Comparison of ENCODE assay signal across 8 cellular contexts in the genomic region with DNA sequence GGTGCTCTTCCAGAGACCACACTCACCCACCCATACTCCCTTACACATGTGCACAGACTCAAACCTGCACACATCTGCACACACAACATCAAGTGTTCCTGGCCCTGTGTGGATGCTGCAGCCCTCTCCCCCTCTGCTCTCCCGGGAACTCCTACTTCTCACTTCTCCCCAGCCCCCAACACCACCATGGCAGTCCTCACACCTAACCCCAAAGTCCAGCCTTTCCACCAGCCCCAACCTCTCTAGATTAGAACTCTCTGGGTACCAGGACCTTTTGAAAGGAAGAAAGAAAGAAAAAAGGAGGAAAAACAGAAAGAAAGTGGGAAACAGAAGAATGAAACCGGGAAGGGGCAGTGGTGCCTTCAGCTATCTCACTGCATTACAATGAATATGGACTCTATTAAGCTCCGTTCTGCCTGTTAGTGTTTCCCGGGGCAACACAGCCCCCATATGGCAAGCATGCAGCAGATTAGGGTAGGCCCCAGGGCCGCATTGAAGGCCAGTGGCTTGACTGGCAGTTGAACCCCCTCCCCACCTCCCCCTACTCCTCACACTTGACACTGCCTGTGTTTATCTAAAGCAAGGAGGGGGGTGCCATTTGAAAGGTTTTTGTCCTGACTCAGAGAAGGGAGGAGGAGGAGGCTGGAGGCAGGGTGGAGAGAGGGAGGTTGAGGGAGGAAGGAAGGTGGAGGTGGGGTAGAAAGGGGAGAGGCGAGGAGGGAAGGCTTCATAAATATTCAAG. TPM values are rescaled to one million over a fixed set of nuclear protein-coding genes. Genes with fewer than 3 reads are reported as not detected.
DNase-seq lines count a peak whose midpoint lies in the region; ATAC-seq and TF ChIP-seq lines count a peak whose summit lies in the region.

No MANE protein-coding gene starts in this region.

- no peak overlapping the region for H2BK5ac ChIP-seq in H9 (ENCODE audit: insufficient read length, low read length)

- H3K79me2 ChIP-seq in H9 (ENCODE audit: insufficient read depth, low read length) (no peaks in the 10 kb centered on the region), SK-N-SH (ENCODE audit: insufficient read depth) (no peaks in the 10 kb centered on the region)

- H3K27me3 ChIP-seq in H9 (ENCODE audit: insufficient read depth, low read length) = no peaks in the 10 kb centered on the region
- H3K27me3 ChIP-seq in SK-N-SH (ENCODE audit: insufficient read depth) = no peaks in the 10 kb centered on the region
- H3K27me3 ChIP-seq in iPS-18a (ENCODE audit: control insufficient read depth, insufficient read depth, low read length) = no peaks in the 10 kb centered on the region
- peaks cover 0 to 4% (median 0%) of the 10 kb centered on the region in 7 donors for H3K27me3 ChIP-seq in spleen (replicated peaks in 1 of 7)

- H3K4ac ChIP-seq in H9 (ENCODE audit: low read depth, low read length) = no peak overlapping the region

- peak overlapping the region; percentile 65 to 97 (median 75) for H3K27ac Mint-ChIP-seq in H9

- no peak overlapping the region for H2BK20ac ChIP-seq in H9 (ENCODE audit: low read depth, low read length, poor library complexity, severe bottlenecking)

- no peak overlapping the region for H4K5ac ChIP-seq in H9 (ENCODE audit: insufficient read length, low read depth, low read length)

- H3K27ac ChIP-seq in H9 (ENCODE audit: insufficient read length, low read depth, low read length) (no peak overlapping the region), SK-N-SH (ENCODE audit: low read depth in 2 of 2, low read length in 1 of 2) (peak overlapping the region; percentile 66 to 87), iPS-18a (ENCODE audit: low read length) (peak overlapping the region; percentile 49), spleen (peak overlapping the region in 5 of 8 donors; percentile 31 to 63 (median 43))

- intact Hi-C loops in spleen (cut with DNase I; ENCODE audit: low total_unique reads) = no loop called here

- H3K9me3 ChIP-seq in H9 (ENCODE audit: control insufficient read depth, low read depth, low read length) (no peaks in the 10 kb centered on the region), SK-N-SH (no peaks in the 10 kb centered on the region), iPS-18a (ENCODE audit: control insufficient read depth, low read depth, low read length) (no peaks in the 10 kb centered on the region), spleen (no peaks in the 10 kb centered on the region)

- peak; percentile 86 for DNase-seq in H9
- peak; percentile 36 for DNase-seq in SK-N-SH
- DNase-seq in spleen = no peak
- DNase-seq in ACHN = no peak
- no peak for DNase-seq in activated CD4-positive, CD25-positive, alpha-beta regulatory T cell (lab: John Stamatoyannopoulos, UW)
- no peak for DNase-seq in SW480 (ENCODE audit: low spot score)

- TF ChIP-seq RAD21 in SK-N-SH (IDR thresholded peaks at IDR 0.05; ENCODE audit: low read length) = no peak

- H3K9me2 ChIP-seq in SK-N-SH = no peaks in the 10 kb centered on the region

- no peak for TF ChIP-seq CTCF in H9 (conservative IDR thresholded peaks at IDR 0.05)
- TF ChIP-seq CTCF in SK-N-SH (IDR thresholded peaks at IDR 0.05) = no peak
- no peak for TF ChIP-seq CTCF in spleen (IDR thresholded peaks at IDR 0.05 in 8 of 11, conservative IDR thresholded peaks at IDR 0.05 in 3 of 11)

- H3F3A ChIP-seq in SK-N-SH (replicated peaks; ENCODE audit: insufficient read depth) = peaks cover 6% of the 10 kb centered on the region

- H4K8ac ChIP-seq in H9 (replicated peaks; ENCODE audit: insufficient read length, low read depth, low read length) = no peak overlapping the region

- H3K4me1 Mint-ChIP-seq in H9 = peaks cover 45 to 55% of the 10 kb centered on the region in 2 experiments

- H4K20me1 ChIP-seq in H9 (ENCODE audit: control insufficient read depth, insufficient read depth, insufficient read length) = no peaks in the 10 kb centered on the region
- no peaks in the 10 kb centered on the region for H4K20me1 ChIP-seq in SK-N-SH (ENCODE audit: insufficient read depth)

- no peaks in the 10 kb centered on the region for H3K36me3 ChIP-seq in SK-N-SH (replicated peaks in 1 of 2; ENCODE audit: control insufficient read depth in 1 of 2, insufficient read depth in 2 of 2, low read length in 1 of 2)
- H3K36me3 ChIP-seq in iPS-18a (ENCODE audit: control insufficient read depth, low read depth, low read length) = no peaks in the 10 kb centered on the region
- H3K36me3 ChIP-seq in spleen = no peaks in the 10 kb centered on the region

- no peaks in the 10 kb centered on the region for H3K27me3 Mint-ChIP-seq in H9 (ENCODE audit: low read depth)

- H3K14ac ChIP-seq in H9 (ENCODE audit: insufficient read depth, low read length) = 0 out of 2 replicates have a peak overlapping the region, but pooled peaks have one; percentile 2

- H3K4me2 ChIP-seq in H9 (ENCODE audit: insufficient read depth, insufficient read length, low read length) = peak overlapping the region; percentile 9
- peak overlapping the region; percentile 59; the same call in 1 of the 2 replicates for H3K4me2 ChIP-seq in SK-N-SH

- H2BK12ac ChIP-seq in H9 (ENCODE audit: insufficient read length, low read depth, low read length) = no peak overlapping the region

- H2BK120ac ChIP-seq in H9 (ENCODE audit: low read depth, low read length, poor library complexity, severe bottlenecking) = no peak overlapping the region

- peak overlapping the region in 1 of 2 experiments; percentile 0; a peak in 1 of 4 replicates for H3K4me3 ChIP-seq in SK-N-SH (ENCODE audit: low read depth in 2 of 2, low read length in 1 of 2)
- H3K4me3 ChIP-seq in iPS-18a (ENCODE audit: low read length) = no peak overlapping the region
- no peak overlapping the region for H3K4me3 ChIP-seq in spleen

- peak overlapping the region in 1 of 2 experiments; percentile 56; a peak in 2 of 5 replicates for H3K4me3 Mint-ChIP-seq in H9

- no peak overlapping the region for H3K9ac ChIP-seq in H9 (ENCODE audit: extremely low read depth, insufficient read length, low read length)
- H3K9ac ChIP-seq in SK-N-SH = peak overlapping the region; percentile 24; the same call in 1 of the 2 replicates
- H3K9ac ChIP-seq in iPS-18a (ENCODE audit: low read length) = peak overlapping the region; percentile 3

- H3K9me3 Mint-ChIP-seq in H9 = no peaks in the 10 kb centered on the region

- no peak for TF ChIP-seq EP300 in SK-N-SH (IDR thresholded peaks at IDR 0.05; ENCODE audit: borderline replicate concordance in 1 of 2, low read depth in 1 of 2, low read length in 1 of 2)

- in situ Hi-C loops in ACHN (cut with HindIII; ENCODE audit: low pct_ligation_motif_present, low pct_unique_long_range_greater_than_20kb, low sequenced_read_pairs) = no loop called here

- H4K91ac ChIP-seq in H9 (ENCODE audit: insufficient read length, low read depth, low read length) = no peak overlapping the region

- H3K18ac ChIP-seq in H9 (ENCODE audit: insufficient read length, low read depth, low read length) = peak overlapping the region; percentile 16

- no peaks in the 10 kb centered on the region for H3K79me1 ChIP-seq in H9 (ENCODE audit: insufficient read depth, low read depth, low read length, poor library complexity, severe bottlenecking)

- H3K56ac ChIP-seq in H9 (ENCODE audit: insufficient read length, low read depth, low read length) = no peak overlapping the region

- CTCF ChIA-PET in SK-N-SH (lab: Yijun Ruan, JAX) = interaction anchor here (1.2 to 1.5 kb wide), 4 partner anchors 9 to 47 kb away, joined by 3 read pairs; no protein-coding TSS in a partner anchor

- no CpG with 5 or more reads among the region's 6 CpGs for WGBS in H9 (ENCODE audit: extremely low coverage, insufficient read length, low lambda C conversion rate)
- 60% methylated on average over 6 of the region's 6 CpGs for WGBS in SK-N-SH (ENCODE audit: low lambda C conversion rate)
- WGBS in spleen, 5 donors = 52 to 70% (median 67%) methylated on average over 6 of the region's 6 CpGs

- H3K23ac ChIP-seq in H9 (ENCODE audit: insufficient read length, low read depth, low read length) = no peak overlapping the region

- no peak overlapping the region for H2AK5ac ChIP-seq in H9 (ENCODE audit: insufficient read length, low read length)

- no peak for TF ChIP-seq POLR2A in spleen (IDR thresholded peaks at IDR 0.05)

- ATAC-seq in GM18861 (IDR thresholded peaks at IDR 0.05; ENCODE audit: unreplicated experiment) = no peak

- H3K23me2 ChIP-seq in H9 (ENCODE audit: insufficient read length, low read depth, low read length, poor library complexity, severe bottlenecking) = no peaks in the 10 kb centered on the region

- peaks cover 7% of the 10 kb centered on the region; the same call in 1 of the 2 replicates for H3K4me1 ChIP-seq in H9 (ENCODE audit: insufficient read depth, low read length)
- H3K4me1 ChIP-seq in SK-N-SH (ENCODE audit: control insufficient read depth in 1 of 2, insufficient read depth in 2 of 2, low read depth in 1 of 2, low read length in 1 of 2) = peaks cover 25 to 30% of the 10 kb centered on the region in 2 experiments
- H3K4me1 ChIP-seq in iPS-18a (ENCODE audit: control insufficient read depth, low read depth, low read length) = peaks cover 35% of the 10 kb centered on the region
- peaks cover 0 to 12% (median 0%) of the 10 kb centered on the region in 6 donors for H3K4me1 ChIP-seq in spleen

- POLR2A ChIA-PET in SK-N-SH (lab: Yijun Ruan, JAX) = interaction anchor here (0.5 to 0.7 kb wide), 2 partner anchors 155 to 171 kb away, joined by 3 to 4 read pairs; no protein-coding TSS in a partner anchor

- H2AFZ ChIP-seq in H9 (ENCODE audit: low read length) (no peak overlapping the region), SK-N-SH (ENCODE audit: low read depth) (peak overlapping the region; percentile 78)

- H2BK15ac ChIP-seq in H9 (ENCODE audit: low read depth, low read length) = no peak overlapping the region

- H3T11ph ChIP-seq in H9 (ENCODE audit: low read length) = no peak overlapping the region

- H3K36me3 Mint-ChIP-seq in H9 (ENCODE audit: insufficient read depth in 1 of 3, low read depth in 3 of 3) = no peaks in the 10 kb centered on the region

TF ChIP-seq in SK-N-SH, 30 proteins besides CTCF, POLR2A, EP300 and RAD21:
- TF ChIP-seq TCF12 (IDR thresholded peaks at IDR 0.05) (peak; percentile 22; the same call in 1 of the 2 replicates), POLR2AphosphoS5 (IDR thresholded peaks at IDR 0.05; ENCODE audit: low read depth, low read length) (no peak), FOSL2 (IDR thresholded peaks at IDR 0.05; ENCODE audit: borderline replicate concordance, low read depth) (0 out of 2 replicates have a peak, but pooled peaks have one; percentile 26)

RNA-seq across cellular contexts. Expression of gene BOC, which starts 30.1 kb away (rescaled TPM):
- 3.5 and 4.0 TPM in 2 replicates for total RNA-seq in H9 (2021)
- polyA plus RNA-seq in SK-N-SH (2012; rRNA removed) = 5.8 and 6.6 TPM in 2 replicates
- 3.3 and 4.6 TPM in 2 replicates for polyA plus RNA-seq in SK-N-SH (2012; cell fraction: cytosol; rRNA removed)
- polyA plus RNA-seq in SK-N-SH (2012; cell fraction: nucleus; rRNA removed) = 9.4 and 11.2 TPM in 2 replicates
- total RNA-seq in spleen = 10 to 100 TPM in 6 of 7 donors, 1 to 10 TPM in 1; 8.8 to 21.9 (median 16.6) TPM
- 1 to 10 TPM; 1.5 to 1.7 (median 1.6) TPM for polyA plus RNA-seq in spleen

Comparison
In these comparisons a context has a peak if more than half of its experiments do, and no peak if none do; other contexts are left out.
1. DNase-seq: peak in H9 (single experiment) and SK-N-SH (single experiment); none in spleen (single experiment), ACHN (single experiment), activated CD4-positive, CD25-positive, alpha-beta regulatory T cell (0 of 4) and SW480 (single experiment).